1 cellular context compared by ENCODE assay signal in the genomic region with DNA sequence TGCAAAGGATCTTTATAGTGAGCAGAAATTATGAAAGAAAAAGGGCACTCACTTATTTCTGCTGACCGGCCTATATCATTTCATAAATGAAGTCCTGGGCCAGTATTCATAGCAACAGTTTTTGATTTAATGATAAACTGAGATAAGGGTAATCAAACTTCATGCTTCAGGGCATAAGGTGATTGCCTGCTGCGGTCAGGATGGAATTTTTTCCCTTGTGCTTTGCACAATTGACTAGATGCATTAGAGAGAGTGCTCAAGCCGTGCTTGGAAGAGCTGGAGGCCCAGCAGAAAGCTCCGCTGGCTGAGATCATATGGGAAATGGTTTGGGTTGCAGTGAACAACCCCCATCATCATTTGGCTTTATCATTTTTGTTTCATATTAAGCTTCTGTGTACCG.
TF ChIP-seq lines count a peak whose summit lies in the region.

No MANE protein-coding gene starts in this region.

TF ChIP-seq in IMR-90, 13 proteins besides CTCF, POLR2A, EP300 and RAD21:
- TF ChIP-seq NFE2L2 (IDR thresholded peaks at IDR 0.05; ENCODE audit: low read depth, low read length): no peak
